8 cellular contexts compared by ENCODE assay signal in the genomic region with DNA sequence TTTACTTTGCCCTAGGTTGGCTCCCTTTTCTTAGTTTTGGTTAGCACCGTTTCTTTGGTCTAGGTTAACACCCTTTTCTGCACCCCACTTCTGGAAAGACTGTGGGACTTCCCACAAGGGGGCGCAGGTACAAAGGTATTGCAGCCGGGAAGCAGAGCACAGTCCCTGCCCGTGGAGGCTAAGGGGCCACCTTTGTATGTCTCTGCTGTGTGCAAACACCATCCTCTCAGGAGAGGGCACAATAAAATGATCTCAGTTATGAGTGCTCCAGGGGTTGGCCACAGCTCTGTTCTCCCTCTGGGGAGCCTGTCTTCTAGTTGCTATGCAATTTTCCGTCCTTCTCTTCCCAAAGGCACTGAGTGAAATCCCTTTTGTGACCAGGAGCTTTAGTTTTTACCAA. TPM values are rescaled to one million over a fixed set of nuclear protein-coding genes. Genes with fewer than 3 reads are reported as not detected.
DNase-seq lines count a peak whose midpoint lies in the region; ATAC-seq, FAIRE-seq and TF ChIP-seq lines count a peak whose summit lies in the region.

No MANE protein-coding gene starts in this region.

- no peaks in the 10 kb centered on the region for H3K9me2 ChIP-seq in Loucy (replicated peaks; ENCODE audit: low read depth, low read length)

- H2AFZ ChIP-seq in DND-41 (ENCODE audit: low read depth, low read length) (no peak overlapping the region), Loucy (ENCODE audit: low read length) (no peak overlapping the region)

- peaks cover 16% of the 10 kb centered on the region for H3K4me1 Mint-ChIP-seq in T-helper 2 cell treated with Interferon-gamma antibody and Interleukin-4, amounts not matched to agents 5 μg/mL and 100 μg/mL, for 36 hours (ENCODE audit: low read depth)
- H3K4me1 Mint-ChIP-seq in natural killer cell: no peaks in the 10 kb centered on the region

- H3K79me2 ChIP-seq in DND-41 (ENCODE audit: insufficient read depth, low read length) (no peaks in the 10 kb centered on the region), Loucy (ENCODE audit: insufficient read depth, low read length) (no peaks in the 10 kb centered on the region)

- peak; percentile 67 for ATAC-seq in DND-41 (ENCODE audit: insufficient read depth, low read depth)
- ATAC-seq in natural killer cell: peak in 2 of 3 donors; percentile 45 to 53
- ATAC-seq in GM18909 (IDR thresholded peaks at IDR 0.05; ENCODE audit: poor library complexity, unreplicated experiment): no peak

- H3K9me3 ChIP-seq in DND-41 (ENCODE audit: insufficient read depth, low read length, severe bottlenecking): no peaks in the 10 kb centered on the region
- H3K9me3 ChIP-seq in Loucy (ENCODE audit: insufficient read depth, low read depth, low read length): no peaks in the 10 kb centered on the region; the same call in 1 of the 2 replicates
- no peaks in the 10 kb centered on the region for H3K9me3 ChIP-seq in vagina

- FAIRE-seq in bronchial epithelial cell (lab: Jason Lieb, UNC): no peak

- no peak overlapping the region for H3K4me3 Mint-ChIP-seq in T-helper 2 cell treated with Interferon-gamma antibody and Interleukin-4, amounts not matched to agents 5 μg/mL and 100 μg/mL, for 36 hours
- H3K4me3 Mint-ChIP-seq in natural killer cell: no peak overlapping the region

- no peak overlapping the region for H3K27ac Mint-ChIP-seq in T-helper 2 cell treated with Interferon-gamma antibody and Interleukin-4, amounts not matched to agents 5 μg/mL and 100 μg/mL, for 36 hours
- H3K27ac Mint-ChIP-seq in natural killer cell: no peak overlapping the region

- peak; percentile 46 for DNase-seq in DND-41
- peak; percentile 43 for DNase-seq in T-helper 2 cell treated with Interferon-gamma antibody and Interleukin-4, amounts not matched to agents 5 μg/mL and 100 μg/mL, for 36 hours (ENCODE audit: low spot score)
- peak; percentile 56 for DNase-seq in bronchial epithelial cell (ENCODE audit: low read depth)
- DNase-seq in natural killer cell: no peak
- DNase-seq in vagina (ENCODE audit: extremely low spot score in 2 of 2): no peak
- no peak for DNase-seq in globus pallidus (ENCODE audit: low spot score)

- H3K4me2 ChIP-seq in DND-41 (ENCODE audit: insufficient read depth, low read length) (no peak overlapping the region), Loucy (ENCODE audit: low read depth, low read length, poor library complexity, severe bottlenecking) (no peak overlapping the region)

- TF ChIP-seq CTCF in DND-41 (IDR thresholded peaks at IDR 0.05; ENCODE audit: borderline replicate concordance, extremely low read depth, low read length, poor library complexity, severe bottlenecking) (peak; percentile 60), Loucy (conservative IDR thresholded peaks at IDR 0.05; ENCODE audit: low read length) (peak; percentile 71), bronchial epithelial cell (IDR thresholded peaks at IDR 0.05; ENCODE audit: insufficient read depth, low read length, severe bottlenecking) (peak; percentile 85), natural killer cell (IDR thresholded peaks at IDR 0.05) (no peak), vagina (IDR thresholded peaks at IDR 0.05) (no peak)

- H3K9ac ChIP-seq in DND-41 (ENCODE audit: low read depth, low read length): no peak overlapping the region
- H3K9ac ChIP-seq in Loucy (ENCODE audit: low read depth, low read length, poor library complexity, severe bottlenecking): no peak overlapping the region

- H3K4me1 ChIP-seq in DND-41 (ENCODE audit: insufficient read depth, low read length) (no peaks in the 10 kb centered on the region), Loucy (ENCODE audit: insufficient read depth, low read length, poor library complexity, severe bottlenecking) (no peaks in the 10 kb centered on the region), vagina (no peaks in the 10 kb centered on the region)

- H3K36me3 Mint-ChIP-seq in T-helper 2 cell treated with Interferon-gamma antibody and Interleukin-4, amounts not matched to agents 5 μg/mL and 100 μg/mL, for 36 hours (ENCODE audit: low read depth): no peaks in the 10 kb centered on the region
- no peaks in the 10 kb centered on the region for H3K36me3 Mint-ChIP-seq in natural killer cell

- peaks cover 64% of the 10 kb centered on the region for H3K27me3 Mint-ChIP-seq in T-helper 2 cell treated with Interferon-gamma antibody and Interleukin-4, amounts not matched to agents 5 μg/mL and 100 μg/mL, for 36 hours (ENCODE audit: low read depth)
- H3K27me3 Mint-ChIP-seq in natural killer cell (ENCODE audit: low read depth in 2 of 2): peaks cover 8 to 27% of the 10 kb centered on the region in 2 donors

- H3F3A ChIP-seq in Loucy (ENCODE audit: low read depth): no peaks in the 10 kb centered on the region

- H3K4me3 ChIP-seq in DND-41 (ENCODE audit: low read depth in 1 of 2, low read length in 2 of 2) (no peak overlapping the region), Loucy (ENCODE audit: low read length, poor library complexity, severe bottlenecking) (no peak overlapping the region), bronchial epithelial cell (ENCODE audit: low read depth, low read length) (no peak overlapping the region), vagina (no peak overlapping the region)

- H4K20me1 ChIP-seq in DND-41 (ENCODE audit: insufficient read depth, low read length): no peaks in the 10 kb centered on the region
- no peaks in the 10 kb centered on the region for H4K20me1 ChIP-seq in Loucy (ENCODE audit: insufficient read depth, low read length, poor library complexity, severe bottlenecking)

- no peak for TF ChIP-seq POLR2A in vagina (IDR thresholded peaks at IDR 0.05)

- H3K27me3 ChIP-seq in DND-41 (ENCODE audit: insufficient read depth, low read length, poor library complexity) (no peaks in the 10 kb centered on the region), Loucy (ENCODE audit: insufficient read depth, low read length, poor library complexity, severe bottlenecking) (no peaks in the 10 kb centered on the region), bronchial epithelial cell (ENCODE audit: control insufficient read depth, insufficient read depth, low read length) (no peaks in the 10 kb centered on the region), vagina (no peaks in the 10 kb centered on the region)

- H3K36me3 ChIP-seq in DND-41 (ENCODE audit: insufficient read depth, low read length) (no peaks in the 10 kb centered on the region), Loucy (ENCODE audit: insufficient read depth, low read length) (no peaks in the 10 kb centered on the region), bronchial epithelial cell (ENCODE audit: control insufficient read depth, insufficient read depth, low read length) (no peaks in the 10 kb centered on the region), vagina (no peaks in the 10 kb centered on the region)

- H3K27ac ChIP-seq in DND-41 (ENCODE audit: low read length): no peak overlapping the region
- no peak overlapping the region for H3K27ac ChIP-seq in vagina

- intact Hi-C loops in natural killer cell (cut with micrococcal nuclease) (no loop called here), vagina (cut with DNase I) (no loop called here)

- H3K9me3 Mint-ChIP-seq in T-helper 2 cell treated with Interferon-gamma antibody and Interleukin-4, amounts not matched to agents 5 μg/mL and 100 μg/mL, for 36 hours: no peaks in the 10 kb centered on the region
- H3K9me3 Mint-ChIP-seq in natural killer cell: no peaks in the 10 kb centered on the region

RNA-seq across cellular contexts. Expression of a gene that starts 28.4 kb away (rescaled TPM):
- total RNA-seq in bronchial epithelial cell (0.26 and 3.5 TPM in 2 replicates), natural killer cell (not detected), vagina (not detected)

Comparison
In these comparisons a context has a peak if more than half of its experiments do, and no peak if none do; other contexts are left out.
1. DNase-seq: peak in DND-41 (single experiment), T-helper 2 cell treated with Interferon-gamma antibody and Interleukin-4, amounts not matched to agents 5 μg/mL and 100 μg/mL, for 36 hours (single experiment) and bronchial epithelial cell (single experiment); none in natural killer cell (single experiment), vagina (0 of 2) and globus pallidus (single experiment).
2. CTCF ChIP-seq: peak in DND-41 (single experiment), Loucy (single experiment) and bronchial epithelial cell (single experiment); none in natural killer cell (single experiment) and vagina (0 of 3).